8 cellular contexts compared by ENCODE assay signal in the genomic region with DNA sequence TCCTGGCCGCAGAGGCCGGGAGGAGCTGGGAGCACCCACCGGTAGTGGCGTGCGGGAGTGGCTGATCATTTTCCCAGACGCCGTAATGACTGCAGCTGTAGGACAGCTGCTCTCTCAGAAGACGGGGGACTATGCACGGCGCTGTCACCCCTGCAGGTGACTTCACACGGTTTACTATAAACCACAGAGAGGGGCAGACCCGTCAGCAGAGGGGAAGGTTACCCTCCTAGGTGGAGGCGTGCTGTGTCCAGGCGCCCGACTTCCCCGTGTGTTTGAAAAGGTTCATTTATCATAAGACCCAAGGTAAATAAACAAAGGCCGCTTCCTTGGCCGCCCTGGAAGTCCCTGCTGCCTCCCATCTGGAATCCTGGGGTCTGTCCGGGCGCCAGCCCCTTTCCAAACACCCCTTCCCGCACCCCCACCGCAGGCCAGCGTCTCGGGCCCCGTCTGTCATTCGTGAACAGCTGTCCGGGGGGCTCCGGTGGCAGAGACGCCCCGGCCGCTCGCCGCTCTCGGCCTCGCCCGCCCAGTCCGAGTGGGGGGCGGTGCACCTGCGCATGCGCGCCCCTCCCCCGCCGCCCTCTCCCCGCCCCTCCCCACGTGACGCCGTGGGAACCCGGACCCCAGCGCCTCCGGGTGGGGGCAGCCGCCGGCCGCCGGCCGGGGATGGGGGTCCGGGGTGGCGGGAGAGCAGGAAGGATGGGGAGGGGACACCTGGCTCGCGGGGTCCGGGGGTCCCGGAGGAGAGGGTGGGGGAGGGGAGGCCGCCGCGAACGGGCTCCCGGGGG. TPM values are rescaled to one million over a fixed set of nuclear protein-coding genes. Genes with fewer than 3 reads are reported as not detected.
DNase-seq lines count a peak whose midpoint lies in the region; ATAC-seq and TF ChIP-seq lines count a peak whose summit lies in the region.

No MANE protein-coding gene starts in this region.

- intact Hi-C loops in CD8-positive, alpha-beta T cell (cut with DNase I, micrococcal nuclease): no loop called here
- intact Hi-C loops in transverse colon (cut with DNase I; ENCODE audit: low total_unique reads): loop anchor here (2.0 kb wide), 1 partner anchor 71 kb away; the partner anchor contains the start of gene CDC34

- no peaks in the 10 kb centered on the region for H3K36me3 Mint-ChIP-seq in CD8-positive, alpha-beta T cell
- H3K36me3 Mint-ChIP-seq in activated CD8-positive, alpha-beta T cell treated with anti-CD3 and anti-CD28 coated beads, Interleukin-2, amount 10 ng/mL, durations not matched to agents 7 days and 5 days (ENCODE audit: low read depth): no peaks in the 10 kb centered on the region

- H3K79me2 ChIP-seq in fibroblast of lung (ENCODE audit: control insufficient read depth, insufficient read depth, low read length): no peaks in the 10 kb centered on the region

- H3K27me3 Mint-ChIP-seq in CD8-positive, alpha-beta T cell (ENCODE audit: low read depth): peaks cover 16% of the 10 kb centered on the region
- peaks cover 17% of the 10 kb centered on the region for H3K27me3 Mint-ChIP-seq in activated CD8-positive, alpha-beta T cell treated with anti-CD3 and anti-CD28 coated beads, Interleukin-2, amount 10 ng/mL, durations not matched to agents 7 days and 5 days (ENCODE audit: low read depth)

- peak; percentile 79 for ATAC-seq in CD8-positive, alpha-beta T cell
- peak; percentile 28 for ATAC-seq in activated CD8-positive, alpha-beta T cell treated with anti-CD3 and anti-CD28 coated beads, Interleukin-2, amount 10 ng/mL, durations not matched to agents 7 days and 5 days
- no peak for ATAC-seq in GM19023 (IDR thresholded peaks at IDR 0.05; ENCODE audit: unreplicated experiment)
- ATAC-seq in GM18861 (IDR thresholded peaks at IDR 0.05; ENCODE audit: unreplicated experiment): no peak

- TF ChIP-seq POLR2A in transverse colon (IDR thresholded peaks at IDR 0.05): no peak

- H3K27me3 ChIP-seq in CD8-positive, alpha-beta T cell (ENCODE audit: insufficient read depth, low read length): peaks cover 5% of the 10 kb centered on the region
- H3K27me3 ChIP-seq in fibroblast of lung (ENCODE audit: control insufficient read depth, insufficient read depth, low read length): peaks cover 12% of the 10 kb centered on the region
- no peaks in the 10 kb centered on the region for H3K27me3 ChIP-seq in muscle layer of duodenum (ENCODE audit: low read depth, low read length)
- H3K27me3 ChIP-seq in transverse colon: peaks cover 25% of the 10 kb centered on the region

- H3K9me3 ChIP-seq in CD8-positive, alpha-beta T cell (ENCODE audit: low read length): no peaks in the 10 kb centered on the region
- no peaks in the 10 kb centered on the region for H3K9me3 ChIP-seq in fibroblast of lung (ENCODE audit: control insufficient read depth, insufficient read depth, low read depth, low read length)
- H3K9me3 ChIP-seq in muscle layer of duodenum (ENCODE audit: control insufficient read depth in 1 of 2, low read length in 2 of 2): no peaks in the 10 kb centered on the region
- H3K9me3 ChIP-seq in transverse colon: no peaks in the 10 kb centered on the region

- no peak overlapping the region for H2AFZ ChIP-seq in fibroblast of lung (ENCODE audit: low read length)

- DNase-seq in CD8-positive, alpha-beta T cell: peak in 5 of 7 experiments; percentile 15 to 59 (median 34)
- peak; percentile 55 to 99 (median 99) for DNase-seq in NCI-H1417 (lab: John Stamatoyannopoulos, UW)
- DNase-seq in activated CD8-positive, alpha-beta T cell treated with anti-CD3 and anti-CD28 coated beads, Interleukin-2, amount 10 ng/mL, durations not matched to agents 7 days and 5 days: no peak
- DNase-seq in fibroblast of lung (ENCODE audit: low read depth in 2 of 2): peak; percentile 27 to 28
- peak; percentile 60 for DNase-seq in transverse colon

- H3K9ac ChIP-seq in fibroblast of lung (ENCODE audit: insufficient read depth, low read length): no peak overlapping the region

- H4K20me1 ChIP-seq in fibroblast of lung (ENCODE audit: control insufficient read depth, extremely low read depth, insufficient read depth, low read length): no peaks in the 10 kb centered on the region

- CTCF ChIA-PET in CD8-positive, alpha-beta T cell (lab: Charles Lee): no interaction called here
- CTCF ChIA-PET in activated CD8-positive, alpha-beta T cell treated with anti-CD3 and anti-CD28 coated beads, Interleukin-2, amount 10 ng/mL, durations not matched to agents 7 days and 5 days (lab: Charles Lee): no interaction called here

- H3K36me3 ChIP-seq in CD8-positive, alpha-beta T cell (ENCODE audit: insufficient read depth, low read length): no peaks in the 10 kb centered on the region
- H3K36me3 ChIP-seq in fibroblast of lung (ENCODE audit: control insufficient read depth, insufficient read depth, low read length): no peaks in the 10 kb centered on the region
- H3K36me3 ChIP-seq in muscle layer of duodenum (ENCODE audit: control insufficient read depth in 1 of 2, insufficient read depth in 2 of 2, low read length in 2 of 2): no peaks in the 10 kb centered on the region
- H3K36me3 ChIP-seq in transverse colon: no peaks in the 10 kb centered on the region

- POLR2A ChIA-PET in CD8-positive, alpha-beta T cell (lab: Charles Lee): no interaction called here
- POLR2A ChIA-PET in activated CD8-positive, alpha-beta T cell treated with anti-CD3 and anti-CD28 coated beads, Interleukin-2, amount 10 ng/mL, durations not matched to agents 7 days and 5 days (lab: Charles Lee): no interaction called here

- peak overlapping the region; percentile 64 for H3K27ac Mint-ChIP-seq in CD8-positive, alpha-beta T cell
- no peak overlapping the region for H3K27ac Mint-ChIP-seq in activated CD8-positive, alpha-beta T cell treated with anti-CD3 and anti-CD28 coated beads, Interleukin-2, amount 10 ng/mL, durations not matched to agents 7 days and 5 days

- H3K4me3 Mint-ChIP-seq in CD8-positive, alpha-beta T cell: peak overlapping the region; percentile 81
- no peak overlapping the region for H3K4me3 Mint-ChIP-seq in activated CD8-positive, alpha-beta T cell treated with anti-CD3 and anti-CD28 coated beads, Interleukin-2, amount 10 ng/mL, durations not matched to agents 7 days and 5 days

- peaks cover 13% of the 10 kb centered on the region for H3K4me1 Mint-ChIP-seq in CD8-positive, alpha-beta T cell (ENCODE audit: low read depth)
- H3K4me1 Mint-ChIP-seq in activated CD8-positive, alpha-beta T cell treated with anti-CD3 and anti-CD28 coated beads, Interleukin-2, amount 10 ng/mL, durations not matched to agents 7 days and 5 days (ENCODE audit: low read depth): peaks cover 7% of the 10 kb centered on the region

- peak overlapping the region; percentile 35 for H3K4me2 ChIP-seq in fibroblast of lung (ENCODE audit: extremely low read depth, insufficient read depth, low read length)

- in situ Hi-C loops in transverse colon (cut with MboI; ENCODE audit: low pct_ligation_motif_present in 1 of 4, low pct_unique_long_range_greater_than_20kb in 1 of 4, low sequenced_read_pairs in 3 of 4): no loop called here

- no peak overlapping the region for H3K27ac ChIP-seq in CD8-positive, alpha-beta T cell (ENCODE audit: low read depth, low read length)
- no peak overlapping the region for H3K27ac ChIP-seq in fibroblast of lung (ENCODE audit: insufficient read depth, low read length)
- H3K27ac ChIP-seq in muscle layer of duodenum (ENCODE audit: low read length): no peak overlapping the region
- H3K27ac ChIP-seq in transverse colon: peak overlapping the region; percentile 72 to 89 (median 76)

- no peak for TF ChIP-seq EP300 in transverse colon (IDR thresholded peaks at IDR 0.05; ENCODE audit: low read depth)

- no peak for TF ChIP-seq CTCF in CD8-positive, alpha-beta T cell (IDR thresholded peaks at IDR 0.05)
- no peak for TF ChIP-seq CTCF in fibroblast of lung (conservative IDR thresholded peaks at IDR 0.05 in 1 of 2, IDR thresholded peaks at IDR 0.05 in 1 of 2; ENCODE audit: low read depth in 1 of 2, low read length in 2 of 2)
- no peak for TF ChIP-seq CTCF in transverse colon (IDR thresholded peaks at IDR 0.05)

- 12% methylated on average over 19 of the region's 66 CpGs; no CpG with 5 or more reads in 1 of the 2 donors for WGBS in transverse colon (ENCODE audit: low coverage in 1 of 2), 2 donors

- peak overlapping the region; percentile 13 for H3K4me3 ChIP-seq in CD8-positive, alpha-beta T cell (ENCODE audit: low read depth, low read length)
- H3K4me3 ChIP-seq in fibroblast of lung (replicated peaks in 1 of 4; ENCODE audit: control extremely low read depth in 1 of 4, insufficient read depth in 1 of 4, low read depth in 3 of 4, low read length in 4 of 4) (peak overlapping the region; percentile 18 to 55 (median 36)), muscle layer of duodenum (ENCODE audit: low read depth in 1 of 2, low read length in 2 of 2) (peak overlapping the region; percentile 57 to 79), transverse colon (peak overlapping the region; percentile 42 to 85 (median 55))

- H3K4me1 ChIP-seq in CD8-positive, alpha-beta T cell (ENCODE audit: insufficient read depth, low read length): no peaks in the 10 kb centered on the region
- H3K4me1 ChIP-seq in fibroblast of lung (ENCODE audit: control insufficient read depth, extremely low read depth, insufficient read depth, low read length): no peaks in the 10 kb centered on the region
- H3K4me1 ChIP-seq in muscle layer of duodenum (ENCODE audit: control insufficient read depth in 1 of 2, insufficient read depth in 2 of 2, low read length in 2 of 2): peaks cover 0 to 21% of the 10 kb centered on the region in 2 donors
- H3K4me1 ChIP-seq in transverse colon: peaks cover 5 to 23% (median 18%) of the 10 kb centered on the region in 4 donors

- no peaks in the 10 kb centered on the region for H3K9me3 Mint-ChIP-seq in CD8-positive, alpha-beta T cell
- no peaks in the 10 kb centered on the region for H3K9me3 Mint-ChIP-seq in activated CD8-positive, alpha-beta T cell treated with anti-CD3 and anti-CD28 coated beads, Interleukin-2, amount 10 ng/mL, durations not matched to agents 7 days and 5 days (ENCODE audit: insufficient read depth)

RNA-seq across cellular contexts. Expression of gene SHC2, which starts 0.9 kb away (rescaled TPM):
- 1 to 10 TPM; 6.1 to 6.6 TPM for total RNA-seq in CD8-positive, alpha-beta T cell
- total RNA-seq in activated CD8-positive, alpha-beta T cell treated with anti-CD3 and anti-CD28 coated beads, Interleukin-2, amount 10 ng/mL, durations not matched to agents 7 days and 5 days: not detected
- total RNA-seq in fibroblast of lung: 2.5 and 3.3 TPM in 2 replicates
- polyA plus RNA-seq in fibroblast of lung: 0.02 and 0.28 TPM in 2 replicates
- 0.23 and 0.63 TPM in 2 replicates for polyA plus RNA-seq in fibroblast of lung (2012)
- 0.59 and 0.85 TPM in 2 replicates for polyA minus RNA-seq in fibroblast of lung (ENCODE audit: low replicate concordance)
- 10 to 100 TPM in 3 of 4 donors, 1 to 10 TPM in 1; 6.3 to 30.3 (median 11.1) TPM for total RNA-seq in transverse colon

RNA-seq across cellular contexts. Expression of gene MADCAM1, which starts 36.4 kb away (rescaled TPM):
- under 1 TPM in 1 of 2 experiments, not detected in 1; 0.19 TPM for total RNA-seq in CD8-positive, alpha-beta T cell
- total RNA-seq in activated CD8-positive, alpha-beta T cell treated with anti-CD3 and anti-CD28 coated beads, Interleukin-2, amount 10 ng/mL, durations not matched to agents 7 days and 5 days: under 1 TPM; 0.16 to 0.39 TPM
- total RNA-seq in fibroblast of lung (0.17 and 0.26 TPM in 2 replicates), transverse colon (1 to 10 TPM in 3 of 4 donors, under 1 TPM in 1; 0.68 to 6.7 (median 2.9) TPM)
- polyA plus RNA-seq in fibroblast of lung: not detected in 2 replicates
- polyA plus RNA-seq in fibroblast of lung (2012): 0.22 TPM in 1 of 2 replicates, not detected in the other
- polyA minus RNA-seq in fibroblast of lung (ENCODE audit: low replicate concordance): not detected in 2 replicates

RNA-seq across cellular contexts. Expression of gene TPGS1, which starts 47.4 kb away (rescaled TPM):
- total RNA-seq in CD8-positive, alpha-beta T cell: 10 to 100 TPM; 17.3 to 19.5 TPM
- total RNA-seq in activated CD8-positive, alpha-beta T cell treated with anti-CD3 and anti-CD28 coated beads, Interleukin-2, amount 10 ng/mL, durations not matched to agents 7 days and 5 days: 10 to 100 TPM; 20.1 to 20.7 TPM
- total RNA-seq in fibroblast of lung (30.1 and 36.0 TPM in 2 replicates), transverse colon (100 to 1,000 TPM in 1 of 4 donors, 10 to 100 TPM in 3; 18.0 to 103 (median 43.8) TPM)
- polyA plus RNA-seq in fibroblast of lung: 1.7 and 2.0 TPM in 2 replicates
- 6.9 and 11.7 TPM in 2 replicates for polyA plus RNA-seq in fibroblast of lung (2012)
- 1.1 and 2.8 TPM in 2 replicates for polyA minus RNA-seq in fibroblast of lung (ENCODE audit: low replicate concordance)

RNA-seq across cellular contexts. Expression of gene C2CD4C, which starts 51.0 kb away (rescaled TPM):
- not detected for total RNA-seq in CD8-positive, alpha-beta T cell
- not detected for total RNA-seq in activated CD8-positive, alpha-beta T cell treated with anti-CD3 and anti-CD28 coated beads, Interleukin-2, amount 10 ng/mL, durations not matched to agents 7 days and 5 days
- under 0.01 and 0.17 TPM in 2 replicates for total RNA-seq in fibroblast of lung
- polyA plus RNA-seq in fibroblast of lung: 0.05 TPM in 1 of 2 replicates, not detected in the other
- 0.10 TPM in 1 of 2 replicates, not detected in the other for polyA plus RNA-seq in fibroblast of lung (2012)
- polyA minus RNA-seq in fibroblast of lung (ENCODE audit: low replicate concordance): not detected in 2 replicates
- total RNA-seq in transverse colon: under 1 TPM in 2 of 4 donors, not detected in 2; 0.55 to 0.79 TPM

Comparison
In these comparisons a context has a peak if more than half of its experiments do, and no peak if none do; other contexts are left out.
1. ATAC-seq: peak in CD8-positive, alpha-beta T cell (single experiment) and activated CD8-positive, alpha-beta T cell treated with anti-CD3 and anti-CD28 coated beads, Interleukin-2, amount 10 ng/mL, durations not matched to agents 7 days and 5 days (single experiment); none in GM19023 (single experiment) and GM18861 (single experiment).
2. H3K27ac ChIP-seq: peak in transverse colon (4 of 4); none in CD8-positive, alpha-beta T cell (single experiment), fibroblast of lung (single experiment) and muscle layer of duodenum (single experiment).
3. H3K4me3 ChIP-seq: peak in every context shown above with its lines; median percentile 68 in muscle layer of duodenum; 55 in transverse colon; 36 in fibroblast of lung; 13 in CD8-positive, alpha-beta T cell.